In the genomic region with DNA sequence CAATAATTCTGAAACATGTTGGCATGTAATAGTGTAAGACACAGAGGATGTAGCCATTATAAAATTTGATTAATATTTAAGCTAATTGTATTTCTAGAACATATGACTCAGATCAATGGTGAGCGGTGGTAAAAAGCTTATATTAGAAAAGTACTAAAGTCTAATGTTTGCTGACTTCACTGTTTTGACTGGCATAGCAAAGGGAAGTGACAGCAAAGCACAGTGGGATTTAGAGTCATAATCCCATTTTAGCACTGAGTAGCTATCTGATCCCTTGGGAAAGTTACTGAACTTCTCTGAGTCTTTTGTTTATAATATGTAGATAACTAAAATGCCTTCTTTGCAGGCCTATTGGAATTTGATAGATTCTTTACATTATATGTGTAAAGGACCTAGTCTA, we compare ENCODE assay signal across 21 cellular contexts.
A peak's percentile ranks its signal among the peaks of the same experiment; 100 is the strongest.
DNase-seq lines count a peak whose midpoint lies in the region; TF ChIP-seq lines count a peak whose summit lies in the region.
"Had no signal": no experiment of that assay in that cellular context is flagged by ENCODE, and none has a peak within 500 bp of the region (broad histone marks: within the 10 kb centered on the region; RNA-seq: fewer than 3 reads in every experiment).

No MANE protein-coding gene starts in this region.

- no peak overlapping the region for H2BK12ac ChIP-seq in H9 (ENCODE audit: insufficient read length, low read depth, low read length)

- no peak overlapping the region for H2AK5ac ChIP-seq in H9 (ENCODE audit: insufficient read length, low read length)

- no peak overlapping the region for H2BK120ac ChIP-seq in H9 (ENCODE audit: low read depth, low read length, poor library complexity, severe bottlenecking)

- no peak overlapping the region for H3K27ac ChIP-seq in smooth muscle cell (ENCODE audit: low read depth)
- H3K27ac ChIP-seq in H9 (ENCODE audit: insufficient read length, low read depth, low read length), result no peak overlapping the region

- H3K4ac ChIP-seq in H9 (ENCODE audit: low read depth, low read length), result no peak overlapping the region

- no peak overlapping the region for H2BK15ac ChIP-seq in H9 (ENCODE audit: low read depth, low read length)

- no peaks in the 10 kb centered on the region for H3K23me2 ChIP-seq in H9 (ENCODE audit: insufficient read length, low read depth, low read length, poor library complexity, severe bottlenecking)

- no peaks in the 10 kb centered on the region for H3K36me3 ChIP-seq in smooth muscle cell (ENCODE audit: low read depth)
- H3K36me3 ChIP-seq in BE2C, result no peaks in the 10 kb centered on the region

- TF ChIP-seq CTCF in chondrocyte (IDR thresholded peaks at IDR 0.05) (no peak), smooth muscle cell (IDR thresholded peaks at IDR 0.05; ENCODE audit: borderline replicate concordance, insufficient read depth, poor library complexity, severe bottlenecking) (no peak), H9 (conservative IDR thresholded peaks at IDR 0.05) (no peak), BE2C (IDR thresholded peaks at IDR 0.05; ENCODE audit: low read depth, low read length) (no peak)

- H3K4me1 Mint-ChIP-seq in chondrocyte (ENCODE audit: low read depth), result peaks cover 36% of the 10 kb centered on the region
- peaks cover 22 to 26% of the 10 kb centered on the region in 2 experiments for H3K4me1 Mint-ChIP-seq in H9
- H3K4me1 Mint-ChIP-seq: nephron had no signal

- no peak overlapping the region for H3K4me3 ChIP-seq in smooth muscle cell
- H3K4me3 ChIP-seq in BE2C (ENCODE audit: low read depth, low read length), result no peak overlapping the region

- no peak overlapping the region for H4K5ac ChIP-seq in H9 (ENCODE audit: insufficient read length, low read depth, low read length)

- no peak overlapping the region for H3K18ac ChIP-seq in H9 (ENCODE audit: insufficient read length, low read depth, low read length)

- no peak overlapping the region for H3K4me3 Mint-ChIP-seq in chondrocyte (ENCODE audit: unreplicated experiment)
- no peak overlapping the region for H3K4me3 Mint-ChIP-seq in H9
- H3K4me3 Mint-ChIP-seq: CD8-positive, alpha-beta memory T cell; IgD-negative memory B cell; nephron had no signal

- no peak overlapping the region for H3K23ac ChIP-seq in H9 (ENCODE audit: insufficient read length, low read depth, low read length)

- no peak overlapping the region for H3K56ac ChIP-seq in H9 (ENCODE audit: insufficient read length, low read depth, low read length)

- no peaks in the 10 kb centered on the region for H3K79me1 ChIP-seq in H9 (ENCODE audit: insufficient read depth, low read depth, low read length, poor library complexity, severe bottlenecking)

- H3F3A ChIP-seq in smooth muscle cell (ENCODE audit: low read depth), result no peaks in the 10 kb centered on the region

- H3K27me3 ChIP-seq in smooth muscle cell (ENCODE audit: low read depth) (no peaks in the 10 kb centered on the region), H9 (ENCODE audit: insufficient read depth, low read length) (no peaks in the 10 kb centered on the region), BE2C (no peaks in the 10 kb centered on the region)

- H3K9me3 Mint-ChIP-seq in chondrocyte (ENCODE audit: low read depth) (no peaks in the 10 kb centered on the region), H9 (no peaks in the 10 kb centered on the region)
- H3K9me3 Mint-ChIP-seq: CD8-positive, alpha-beta memory T cell; IgD-negative memory B cell; nephron had no signal

- H4K8ac ChIP-seq in H9 (replicated peaks; ENCODE audit: insufficient read length, low read depth, low read length), result no peak overlapping the region

- peak overlapping the region; percentile 13 for H3K4me2 ChIP-seq in smooth muscle cell
- no peak overlapping the region for H3K4me2 ChIP-seq in H9 (ENCODE audit: insufficient read depth, insufficient read length, low read length)

- POLR2A ChIA-PET in HEK293T (lab: Yijun Ruan, JAX), result interaction anchor here (1.1 kb wide), 1 partner anchor 60 kb away, joined by 4 read pairs; a partner anchor contains a TSS

- no peak overlapping the region for H2BK20ac ChIP-seq in H9 (ENCODE audit: low read depth, low read length, poor library complexity, severe bottlenecking)

- no peaks in the 10 kb centered on the region for H3K4me1 ChIP-seq in smooth muscle cell (ENCODE audit: low read depth)
- H3K4me1 ChIP-seq in H9 (ENCODE audit: insufficient read depth, low read length), result no peaks in the 10 kb centered on the region
- H3K4me1 ChIP-seq in BE2C, result no peaks in the 10 kb centered on the region

- CTCF ChIA-PET in HEK293T (lab: Yijun Ruan, JAX), result no interaction called here

- no peak for DNase-seq in HEK293T (ENCODE audit: extremely low spot score)
- DNase-seq in chondrocyte (ENCODE audit: low spot score), result no peak
- DNase-seq in kidney tubule cell (ENCODE audit: low spot score), result peak; percentile 28
- DNase-seq in smooth muscle cell (lab: John Stamatoyannopoulos, UW; ENCODE audit: unreplicated experiment), result no peak
- no peak for DNase-seq in stimulated activated CD4-positive, alpha-beta T cell treated with anti-CD3 and anti-CD28 coated beads, Interleukin-2, amount 100 ng/mL, for 48 hours
- DNase-seq in H9, result no peak
- DNase-seq in NOMO-1 treated with DMSO at 0.1 percent for 48 hours (lab: John Stamatoyannopoulos, UW; ENCODE audit: unreplicated experiment), result no peak
- DNase-seq in BE2C, result no peak
- DNase-seq: activated CD4-positive, CD25-positive, alpha-beta regulatory T cell treated with anti-CD3 and anti-CD28 coated beads, Interleukin-2, amount 50 U/mL, for 72 hours; activated naive CD4-positive, alpha-beta T cell treated with Interleukin-2 at 50 U/mL for 16 hours; activated T-cell treated with anti-CD3 and anti-CD28 coated beads, Interleukin-2, amount 50 U/mL, for 1 hour; amniotic stem cell; CD8-positive, alpha-beta memory T cell; central memory CD4-positive, alpha-beta T cell; GF-D8; midbrain; NCI-H1436 treated with DMSO at 0.1 percent for 48 hours; NCI-H69; stimulated activated naive CD4-positive, alpha-beta T cell had no signal

- H4K91ac ChIP-seq in H9 (ENCODE audit: insufficient read length, low read depth, low read length), result no peak overlapping the region

- no peak overlapping the region for H3T11ph ChIP-seq in H9 (ENCODE audit: low read length)

- H3K79me2 ChIP-seq in smooth muscle cell (ENCODE audit: low read depth) (no peaks in the 10 kb centered on the region), H9 (ENCODE audit: insufficient read depth, low read length) (no peaks in the 10 kb centered on the region)

- H3K9me3 ChIP-seq in smooth muscle cell (replicated peaks; ENCODE audit: low read depth) (no peaks in the 10 kb centered on the region), H9 (ENCODE audit: control insufficient read depth, low read depth, low read length) (no peaks in the 10 kb centered on the region), BE2C (no peaks in the 10 kb centered on the region)

- H2AFZ ChIP-seq in smooth muscle cell (ENCODE audit: low read depth) (no peak overlapping the region), H9 (ENCODE audit: low read length) (no peak overlapping the region)

- H2BK5ac ChIP-seq in H9 (ENCODE audit: insufficient read length, low read length), result no peak overlapping the region

- H3K14ac ChIP-seq in H9 (ENCODE audit: insufficient read depth, low read length), result no peak overlapping the region

- 61% methylated on average over 1 of the region's 1 CpG for WGBS in smooth muscle cell (ENCODE audit: low lambda C conversion rate)
- no CpG with 5 or more reads among the region's 1 CpG for WGBS in H9 (ENCODE audit: extremely low coverage, insufficient read length, low lambda C conversion rate)

- H4K20me1 ChIP-seq in smooth muscle cell (ENCODE audit: low read depth) (no peaks in the 10 kb centered on the region), H9 (ENCODE audit: control insufficient read depth, insufficient read depth, insufficient read length) (no peaks in the 10 kb centered on the region)

- H3K27ac Mint-ChIP-seq in chondrocyte (ENCODE audit: unreplicated experiment) (peak overlapping the region; percentile 83), H9 (no peak overlapping the region)

- H3K27me3 Mint-ChIP-seq in chondrocyte (ENCODE audit: low read depth) (no peaks in the 10 kb centered on the region), H9 (ENCODE audit: low read depth) (no peaks in the 10 kb centered on the region)
- H3K27me3 Mint-ChIP-seq: CD8-positive, alpha-beta memory T cell; IgD-negative memory B cell had no signal

- H3K9ac ChIP-seq in smooth muscle cell (ENCODE audit: low read depth), result no peak overlapping the region
- no peak overlapping the region for H3K9ac ChIP-seq in H9 (ENCODE audit: extremely low read depth, insufficient read length, low read length)

- H3K36me3 Mint-ChIP-seq in chondrocyte (ENCODE audit: low read depth) (peaks cover 1% of the 10 kb centered on the region), H9 (ENCODE audit: insufficient read depth in 1 of 3, low read depth in 3 of 3) (no peaks in the 10 kb centered on the region)

TF ChIP-seq in HEK293T, 16 proteins besides CTCF, POLR2A, EP300 and RAD21:
- TF ChIP-seq ZNF384 (IDR thresholded peaks at IDR 0.05) (no peak), SP1 (IDR thresholded peaks at IDR 0.05) (no peak), HDGF (IDR thresholded peaks at IDR 0.05; ENCODE audit: borderline replicate concordance) (no peak), CTBP1 (IDR thresholded peaks at IDR 0.05; ENCODE audit: borderline replicate concordance) (no peak)
- TF ChIP-seq, protein P1, sequence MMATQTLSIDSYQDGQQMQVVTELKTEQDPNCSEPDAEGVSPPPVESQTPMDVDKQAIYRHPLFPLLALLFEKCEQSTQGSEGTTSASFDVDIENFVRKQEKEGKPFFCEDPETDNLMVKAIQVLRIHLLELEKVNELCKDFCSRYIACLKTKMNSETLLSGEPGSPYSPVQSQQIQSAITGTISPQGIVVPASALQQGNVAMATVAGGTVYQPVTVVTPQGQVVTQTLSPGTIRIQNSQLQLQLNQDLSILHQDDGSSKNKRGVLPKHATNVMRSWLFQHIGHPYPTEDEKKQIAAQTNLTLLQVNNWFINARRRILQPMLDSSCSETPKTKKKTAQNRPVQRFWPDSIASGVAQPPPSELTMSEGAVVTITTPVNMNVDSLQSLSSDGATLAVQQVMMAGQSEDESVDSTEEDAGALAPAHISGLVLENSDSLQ (IDR thresholded peaks at IDR 0.05), result peak; percentile 33; the same call in 1 of the 2 replicates
